In the genomic region with DNA sequence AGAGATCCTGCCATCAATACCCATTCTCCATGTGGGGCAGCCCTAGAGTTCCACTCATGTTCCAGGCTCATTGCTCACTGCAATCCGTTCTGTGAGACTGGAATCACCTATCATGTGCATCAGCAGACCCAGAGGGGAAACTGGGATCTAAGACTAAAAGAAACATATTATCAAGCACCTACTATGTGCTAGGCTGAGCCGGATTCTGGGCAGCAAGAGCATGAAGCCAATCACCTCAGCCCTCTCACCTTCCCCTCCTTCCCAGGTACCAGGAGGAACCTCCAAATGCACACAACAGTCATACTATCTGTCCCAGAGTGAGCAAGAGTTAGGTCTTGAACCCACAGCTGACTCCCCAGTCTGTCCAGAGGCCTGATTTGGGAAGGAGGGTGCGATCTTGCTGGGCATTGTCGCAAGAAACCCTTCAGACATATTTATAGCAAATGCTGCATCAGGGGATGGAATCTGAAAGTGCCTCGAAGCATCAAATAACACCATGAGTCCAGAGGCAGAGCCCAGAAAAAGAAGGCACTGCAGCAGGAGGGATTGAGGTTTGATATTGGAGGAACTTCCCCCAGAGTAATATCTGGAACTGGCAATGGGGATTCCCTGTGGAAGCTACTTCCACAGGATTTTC, we compare ENCODE assay signal across 17 cellular contexts. TPM values are rescaled to one million over a fixed set of nuclear protein-coding genes. Genes with fewer than 3 reads are reported as not detected.
A peak's percentile ranks its signal among the peaks of the same experiment; 100 is the strongest.
DNase-seq lines count a peak whose midpoint lies in the region; ATAC-seq and TF ChIP-seq lines count a peak whose summit lies in the region.
"Had no signal": no experiment of that assay in that cellular context is flagged by ENCODE, and none has a peak within 500 bp of the region (broad histone marks: within the 10 kb centered on the region; RNA-seq: fewer than 3 reads in every experiment).

No MANE protein-coding gene starts in this region.

- H3K23ac ChIP-seq in mesenchymal stem cell (ENCODE audit: low read length in 2 of 2): no peak overlapping the region

- in situ Hi-C loops in brain microvascular endothelial cell (cut with HindIII; ENCODE audit: low pct_ligation_motif_present, low sequenced_read_pairs): no loop called here

- no peaks in the 10 kb centered on the region for H3K9me2 ChIP-seq in HCT116 (ENCODE audit: insufficient read depth)

- no peaks in the 10 kb centered on the region for H4K20me1 ChIP-seq in HCT116 (ENCODE audit: insufficient read depth)

- TF ChIP-seq RAD21 in HCT116 (IDR thresholded peaks at IDR 0.05; ENCODE audit: low read depth): no peak

- H2AFZ ChIP-seq in HCT116 (ENCODE audit: low read depth, low read length, poor library complexity, severe bottlenecking) (no peak overlapping the region), mesenchymal stem cell (ENCODE audit: low read depth, low read length) (no peak overlapping the region)

- H2AK5ac ChIP-seq in mesenchymal stem cell (ENCODE audit: low read length, severe bottlenecking): no peak overlapping the region

- peak overlapping the region; percentile 38 to 83 for H2BK12ac ChIP-seq in mesenchymal stem cell (ENCODE audit: low read length in 2 of 2)

- RAD21 ChIA-PET in HCT116 (lab: Charles Lee; ENCODE audit: low non-redundant PET in 1 of 2, low total read pairs in 2 of 2, uncharacterized antibody in 2 of 2, unreplicated experiment in 2 of 2): no interaction called here

- peak overlapping the region; percentile 55 for H3K4me2 ChIP-seq in HCT116 (ENCODE audit: low read length)
- H3K4me2 ChIP-seq in mesenchymal stem cell (ENCODE audit: low read length, poor library complexity, severe bottlenecking): no peak overlapping the region

- H4K91ac ChIP-seq in mesenchymal stem cell (ENCODE audit: low read length): peak overlapping the region; percentile 81

- WGBS in mesenchymal stem cell: 76% methylated on average over 5 of the region's 5 CpGs
- WGBS in stomach, 5 donors: 66 to 78% (median 76%) methylated on average over 5 of the region's 5 CpGs
- 76 to 89% methylated on average over 3 to 5 of the region's 5 CpGs for WGBS in upper lobe of left lung, 2 donors

- H3K4me3 ChIP-seq in HCT116 (replicated peaks in 1 of 2; ENCODE audit: low read depth in 1 of 2, low read length in 2 of 2) (no peak overlapping the region), brain microvascular endothelial cell (ENCODE audit: low read depth, low read length) (no peak overlapping the region), mesenchymal stem cell (ENCODE audit: insufficient read depth in 1 of 2, low read depth in 1 of 2, low read length in 2 of 2) (peak overlapping the region in 1 of 2 experiments; percentile 25), stomach (no peak overlapping the region), upper lobe of left lung (no peak overlapping the region)
- H3K4me3 ChIP-seq: coronary artery, prostate gland had no signal

- no peak overlapping the region for H2BK15ac ChIP-seq in mesenchymal stem cell (ENCODE audit: low read depth, poor library complexity, severe bottlenecking)

- TF ChIP-seq POLR2A in HCT116 (IDR thresholded peaks at IDR 0.05; ENCODE audit: borderline replicate concordance, extremely low read depth, insufficient read depth, insufficient read length): no peak
- no peak for TF ChIP-seq POLR2A in stomach (IDR thresholded peaks at IDR 0.05)
- TF ChIP-seq POLR2A in upper lobe of left lung (IDR thresholded peaks at IDR 0.05): no peak

- no peak for ATAC-seq in HCT116
- no peak for ATAC-seq in upper lobe of left lung (ENCODE audit: low FRiP score in 2 of 2)
- no peak for ATAC-seq in HG03565 (IDR thresholded peaks at IDR 0.05; ENCODE audit: unreplicated experiment)
- ATAC-seq: activated T-cell treated with anti-CD3 and anti-CD28 coated beads, Interleukin-2, amount 50 U/mL, for 72 hours had no signal

- H3K79me2 ChIP-seq in HCT116 (ENCODE audit: insufficient read depth, low read length): no peaks in the 10 kb centered on the region

- CTCF ChIA-PET in HCT116 (lab: Charles Lee): interaction anchor here (1.3 kb wide), 1 partner anchor 58 kb away, joined by 6 read pairs; no protein-coding TSS in a partner anchor

- H2BK5ac ChIP-seq in mesenchymal stem cell (ENCODE audit: low read depth, low read length, poor library complexity, severe bottlenecking): no peak overlapping the region

- H4K8ac ChIP-seq in mesenchymal stem cell (ENCODE audit: low read length): peak overlapping the region; percentile 72

- peaks cover 18 to 39% of the 10 kb centered on the region in 2 experiments for H3K4me1 ChIP-seq in HCT116 (ENCODE audit: control insufficient read depth in 1 of 2, insufficient read depth in 2 of 2, low read length in 2 of 2)
- peaks cover 32% of the 10 kb centered on the region for H3K4me1 ChIP-seq in mesenchymal stem cell (ENCODE audit: control insufficient read depth, insufficient read depth, low read depth, low read length)
- H3K4me1 ChIP-seq in stomach: peaks cover 25 to 54% (median 34%) of the 10 kb centered on the region in 4 donors
- H3K4me1 ChIP-seq in upper lobe of left lung: peaks cover 9 to 29% (median 19%) of the 10 kb centered on the region in 4 donors

- peaks cover 10% of the 10 kb centered on the region for H3K79me1 ChIP-seq in mesenchymal stem cell (replicated peaks; ENCODE audit: low read length, poor library complexity, severe bottlenecking)

- H3K4ac ChIP-seq in mesenchymal stem cell (ENCODE audit: low read depth in 1 of 2, low read length in 2 of 2): peak overlapping the region; percentile 15 to 75

- H3K14ac ChIP-seq in mesenchymal stem cell (ENCODE audit: low read length in 2 of 2): no peak overlapping the region

- intact Hi-C loops in HCT116 (cut with micrococcal nuclease): no loop called here
- intact Hi-C loops in stomach (cut with DNase I; ENCODE audit: low total_unique reads): no loop called here

- H3K9ac ChIP-seq in HCT116 (ENCODE audit: low read length) (peak overlapping the region; percentile 16; the same call in 1 of the 2 replicates), mesenchymal stem cell (ENCODE audit: low read length) (peak overlapping the region; percentile 57)

- DNase-seq in HCT116 (ENCODE audit: low read depth, low spot score) (no peak), brain microvascular endothelial cell (no peak), mesenchymal stem cell (peak; percentile 43), stomach (no peak), upper lobe of left lung (no peak), T-helper 2 cell (no peak)
- no peak for DNase-seq in stimulated activated CD8-positive, alpha-beta memory T cell treated with anti-CD3 and anti-CD28 coated beads, Interleukin-4, amount 100 ng/mL, for 48 hours
- DNase-seq: activated CD4-positive, alpha-beta memory T cell treated with anti-CD3 and anti-CD28 coated beads, Interleukin-2, amount 10 ng/mL, durations not matched to agents 7 days and 5 days; activated T-cell treated with anti-CD3 and anti-CD28 coated beads, Interleukin-2, amount 50 U/mL, for 72 hours; DMS79 treated with DMSO at 0.1 percent for 48 hours; glutamatergic neuron; Karpas-422; NK-92 treated with Interleukin-12 subunit alpha and Interleukin-12 subunit beta, amount 100 ng/mL, for 24 hours; stimulated activated CD4-positive, alpha-beta T cell treated with anti-CD3 and anti-CD28 coated beads, Interleukin-15, amount 100 ng/mL, for 24 hours had no signal

- BruUV-seq in HCT116 (replicated peaks; lab: Mats Ljungman, UMichigan): no TSS peak

- TF ChIP-seq EP300 in stomach (IDR thresholded peaks at IDR 0.05) (no peak), upper lobe of left lung (IDR thresholded peaks at IDR 0.05) (no peak)

- H3K27me3 ChIP-seq in HCT116 (ENCODE audit: insufficient read depth, low read length): no peaks in the 10 kb centered on the region
- H3K27me3 ChIP-seq in brain microvascular endothelial cell (replicated peaks): no peaks in the 10 kb centered on the region
- no peaks in the 10 kb centered on the region for H3K27me3 ChIP-seq in mesenchymal stem cell (ENCODE audit: control insufficient read depth in 1 of 2, insufficient read depth in 1 of 2, low read length in 2 of 2)
- H3K27me3 ChIP-seq in stomach: no peaks in the 10 kb centered on the region
- no peaks in the 10 kb centered on the region for H3K27me3 ChIP-seq in upper lobe of left lung

- TF ChIP-seq CTCF in HCT116 (IDR thresholded peaks at IDR 0.05 in 2 of 3, conservative IDR thresholded peaks at IDR 0.05 in 1 of 3; ENCODE audit: borderline replicate concordance in 1 of 3, insufficient read depth in 1 of 3, low read depth in 2 of 3, low read length in 2 of 3) (no peak), brain microvascular endothelial cell (IDR thresholded peaks at IDR 0.05; ENCODE audit: low read depth, low read length, missing control alignments) (no peak), stomach (IDR thresholded peaks at IDR 0.05) (no peak), upper lobe of left lung (IDR thresholded peaks at IDR 0.05) (no peak)

- H3K9me3 ChIP-seq in HCT116 (ENCODE audit: control insufficient read depth in 1 of 2, insufficient read depth in 1 of 2, low read depth in 1 of 2, low read length in 2 of 2): no peaks in the 10 kb centered on the region
- no peaks in the 10 kb centered on the region for H3K9me3 ChIP-seq in mesenchymal stem cell (ENCODE audit: control insufficient read depth, low read length)
- H3K9me3 ChIP-seq in stomach: no peaks in the 10 kb centered on the region
- no peaks in the 10 kb centered on the region for H3K9me3 ChIP-seq in upper lobe of left lung
- H3K9me3 ChIP-seq: prostate gland had no signal

- peak overlapping the region; percentile 81 to 86 for H3K18ac ChIP-seq in mesenchymal stem cell (ENCODE audit: low read depth in 1 of 2, low read length in 2 of 2)

- H3K27ac ChIP-seq in HCT116 (ENCODE audit: low read depth, low read length): no peak overlapping the region
- peak overlapping the region; percentile 74 for H3K27ac ChIP-seq in brain microvascular endothelial cell
- H3K27ac ChIP-seq in mesenchymal stem cell (ENCODE audit: low read length, poor library complexity, severe bottlenecking): no peak overlapping the region
- H3K27ac ChIP-seq in stomach: peak overlapping the region; percentile 12 to 90 (median 56)
- peak overlapping the region in 2 of 4 donors; percentile 30 to 45 for H3K27ac ChIP-seq in upper lobe of left lung
- H3K27ac ChIP-seq: prostate gland had no signal

- POLR2A ChIA-PET in HCT116 (lab: Charles Lee): no interaction called here

- H3K36me3 ChIP-seq in HCT116 (ENCODE audit: control insufficient read depth in 1 of 2, insufficient read depth in 2 of 2, low read length in 2 of 2): no peaks in the 10 kb centered on the region
- H3K36me3 ChIP-seq in brain microvascular endothelial cell (replicated peaks): no peaks in the 10 kb centered on the region
- no peaks in the 10 kb centered on the region for H3K36me3 ChIP-seq in mesenchymal stem cell (ENCODE audit: control insufficient read depth in 1 of 2, insufficient read depth in 2 of 2, low read depth in 1 of 2, low read length in 2 of 2)
- no peaks in the 10 kb centered on the region for H3K36me3 ChIP-seq in stomach
- H3K36me3 ChIP-seq in upper lobe of left lung: no peaks in the 10 kb centered on the region
- H3K36me3 ChIP-seq: prostate gland had no signal

- H2BK120ac ChIP-seq in mesenchymal stem cell (ENCODE audit: low read depth, low read length): peak overlapping the region; percentile 69

RNA-seq across cellular contexts. Expression of gene CACNB3, which starts 6.7 kb away (rescaled TPM):
- total RNA-seq in HCT116 (2021; ENCODE audit: unreplicated experiment) (22.0 TPM), stomach (100 to 1,000 TPM in 1 of 5 donors, 10 to 100 TPM in 1, 1 to 10 TPM in 2, under 1 TPM in 1; under 0.01 to 140 (median 9.9) TPM), upper lobe of left lung (10 to 100 TPM in 5 of 6 donors, 1 to 10 TPM in 1; 9.1 to 21.2 (median 14.3) TPM)
- 27.9 and 29.4 TPM in 2 replicates for polyA plus RNA-seq in HCT116 (2012)
- polyA plus RNA-seq in mesenchymal stem cell (2013, experiment 1 of 2): 43.5 TPM
- polyA plus RNA-seq in mesenchymal stem cell (2013, experiment 2 of 2): 45.6 TPM
- polyA plus RNA-seq in stomach: 10 to 100 TPM; 11.8 to 18.4 (median 13.5) TPM

RNA-seq across cellular contexts. Expression of gene ADCY6, which starts 22.7 kb away (rescaled TPM):
- 24.9 TPM for total RNA-seq in HCT116 (2021; ENCODE audit: unreplicated experiment)
- polyA plus RNA-seq in HCT116 (2012): 21.3 and 21.6 TPM in 2 replicates
- 23.9 TPM for polyA plus RNA-seq in mesenchymal stem cell (2013, experiment 1 of 2)
- polyA plus RNA-seq in mesenchymal stem cell (2013, experiment 2 of 2): 21.9 TPM
- total RNA-seq in stomach: 100 to 1,000 TPM in 2 of 5 donors, 10 to 100 TPM in 3; 32.1 to 432 (median 58.8) TPM
- 10 to 100 TPM in 2 of 3 donors, 1 to 10 TPM in 1; 5.8 to 18.3 (median 16.6) TPM for polyA plus RNA-seq in stomach
- 100 to 1,000 TPM in 1 of 6 donors, 10 to 100 TPM in 5; 26.0 to 113 (median 35.1) TPM for total RNA-seq in upper lobe of left lung

RNA-seq across cellular contexts. Expression of gene DDX23, which starts 40.4 kb away (rescaled TPM):
- total RNA-seq in HCT116 (2021; ENCODE audit: unreplicated experiment) (75.0 TPM), stomach (10 to 100 TPM; 31.3 to 88.1 (median 82.2) TPM), upper lobe of left lung (100 to 1,000 TPM in 1 of 6 donors, 10 to 100 TPM in 5; 64.5 to 163 (median 81.8) TPM)
- 52.7 TPM in 2 replicates for polyA plus RNA-seq in HCT116 (2012)
- 49.3 TPM for polyA plus RNA-seq in mesenchymal stem cell (2013, experiment 1 of 2)
- 45.4 TPM for polyA plus RNA-seq in mesenchymal stem cell (2013, experiment 2 of 2)
- 10 to 100 TPM; 30.3 to 41.7 (median 34.2) TPM for polyA plus RNA-seq in stomach

RNA-seq across cellular contexts. Expression of gene RND1, which starts 54.1 kb away (rescaled TPM):
- 2.0 TPM for total RNA-seq in HCT116 (2021; ENCODE audit: unreplicated experiment)
- polyA plus RNA-seq in HCT116 (2012): 2.1 and 2.5 TPM in 2 replicates
- polyA plus RNA-seq in mesenchymal stem cell (2013, experiment 1 of 2): 0.39 TPM
- 0.51 TPM for polyA plus RNA-seq in mesenchymal stem cell (2013, experiment 2 of 2)
- 10 to 100 TPM in 1 of 5 donors, 1 to 10 TPM in 3, not detected in 1; 3.5 to 21.0 (median 5.0) TPM for total RNA-seq in stomach
- 10 to 100 TPM; 12.2 to 20.5 (median 20.5) TPM for polyA plus RNA-seq in stomach
- total RNA-seq in upper lobe of left lung: 10 to 100 TPM in 4 of 6 donors, 1 to 10 TPM in 2; 7.2 to 23.0 (median 14.2) TPM

Comparison
In these comparisons a context has a peak if more than half of its experiments do, and no peak if none do; other contexts are left out.
1. H3K27ac ChIP-seq: peak in brain microvascular endothelial cell (single experiment) and stomach (5 of 5); none in HCT116 (single experiment) and mesenchymal stem cell (single experiment).